9 cellular contexts compared by ENCODE assay signal in genomic region chr11:103601230-103601846, GRCh38.
DNase-seq lines count a peak whose midpoint lies in the region; ATAC-seq and FAIRE-seq lines count a peak whose summit lies in the region.
"Had no signal": no experiment of that assay in that cellular context is flagged by ENCODE, and none has a peak within 500 bp of the region (broad histone marks: within the 10 kb centered on the region; RNA-seq: fewer than 3 reads in every experiment).

No MANE protein-coding gene starts in this region.

- CTCF ChIA-PET in activated CD4-positive, alpha-beta memory T cell treated with anti-CD3 and anti-CD28 coated beads for 36 hours (lab: Charles Lee): interaction anchor here (0.6 to 3.0 kb wide), 14 partner anchors 8 to 690 kb away, joined by 3 to 30 read pairs (median 4); partner anchors contain the start of gene DYNC2H1

- no peaks in the 10 kb centered on the region for H3K36me3 Mint-ChIP-seq in activated CD4-positive, alpha-beta memory T cell treated with anti-CD3 and anti-CD28 coated beads for 36 hours
- H3K36me3 Mint-ChIP-seq: activated naive CD8-positive, alpha-beta T cell treated with anti-CD3 and anti-CD28 coated beads, Interleukin-2, amount 10 ng/mL, durations not matched to agents 7 days and 5 days had no signal

- DNase-seq in NCI-H446 treated with DMSO at 0.1 percent for 48 hours (lab: John Stamatoyannopoulos, UW): peak; percentile 52
- peak; percentile 37 for DNase-seq in activated CD4-positive, alpha-beta memory T cell treated with anti-CD3 and anti-CD28 coated beads for 36 hours
- DNase-seq in glomerular visceral epithelial cell (ENCODE audit: extremely low spot score): peak; percentile 64
- DNase-seq in retina: peak; percentile 57
- DNase-seq in activated effector memory CD4-positive, alpha-beta T cell treated with Interleukin-2 at 50 U/mL for 16 hours: no peak
- DNase-seq: activated naive CD8-positive, alpha-beta T cell treated with anti-CD3 and anti-CD28 coated beads, Interleukin-2, amount 10 ng/mL, durations not matched to agents 7 days and 5 days had no signal

- H3K4me3 Mint-ChIP-seq in activated CD4-positive, alpha-beta memory T cell treated with anti-CD3 and anti-CD28 coated beads for 36 hours: no peak overlapping the region
- H3K4me3 Mint-ChIP-seq: activated naive CD8-positive, alpha-beta T cell treated with anti-CD3 and anti-CD28 coated beads, Interleukin-2, amount 10 ng/mL, durations not matched to agents 7 days and 5 days had no signal

- intact Hi-C loops in activated CD4-positive, alpha-beta memory T cell treated with anti-CD3 and anti-CD28 coated beads for 36 hours (cut with micrococcal nuclease): loop anchor here (1.0 kb wide), 4 partner anchors 275 to 565 kb away; partner anchors contain the start of gene DYNC2H1

- POLR2A ChIA-PET in activated CD4-positive, alpha-beta memory T cell treated with anti-CD3 and anti-CD28 coated beads for 36 hours (lab: Charles Lee): no interaction called here

- no peaks in the 10 kb centered on the region for H3K27me3 Mint-ChIP-seq in activated CD4-positive, alpha-beta memory T cell treated with anti-CD3 and anti-CD28 coated beads for 36 hours

- FAIRE-seq in G401.6 (lab: Jason Lieb, UNC): peak; percentile 87

- ATAC-seq in GM19468 (IDR thresholded peaks at IDR 0.05; ENCODE audit: extremely low read depth, unreplicated experiment) (peak; percentile 76), HG03439 (IDR thresholded peaks at IDR 0.05; ENCODE audit: unreplicated experiment) (peak; percentile 95)

- no peaks in the 10 kb centered on the region for H3K9me3 Mint-ChIP-seq in activated CD4-positive, alpha-beta memory T cell treated with anti-CD3 and anti-CD28 coated beads for 36 hours
- H3K9me3 Mint-ChIP-seq: activated naive CD8-positive, alpha-beta T cell treated with anti-CD3 and anti-CD28 coated beads, Interleukin-2, amount 10 ng/mL, durations not matched to agents 7 days and 5 days had no signal

- no peaks in the 10 kb centered on the region for H3K4me1 Mint-ChIP-seq in activated CD4-positive, alpha-beta memory T cell treated with anti-CD3 and anti-CD28 coated beads for 36 hours (ENCODE audit: low read depth)
- H3K4me1 Mint-ChIP-seq: activated naive CD8-positive, alpha-beta T cell treated with anti-CD3 and anti-CD28 coated beads, Interleukin-2, amount 10 ng/mL, durations not matched to agents 7 days and 5 days had no signal

- no peak overlapping the region for H3K27ac Mint-ChIP-seq in activated CD4-positive, alpha-beta memory T cell treated with anti-CD3 and anti-CD28 coated beads for 36 hours
- H3K27ac Mint-ChIP-seq: activated naive CD8-positive, alpha-beta T cell treated with anti-CD3 and anti-CD28 coated beads, Interleukin-2, amount 10 ng/mL, durations not matched to agents 7 days and 5 days had no signal
